In genomic region chr3:50658416-50658815, GRCh38 we compare ENCODE assay signal across 1 cellular context.
TF ChIP-seq lines count a peak whose summit lies in the region.

No MANE protein-coding gene starts in this region.

TF ChIP-seq in HepG2, 621 proteins besides CTCF, POLR2A, EP300 and RAD21:
- TF ChIP-seq ZFY (CRISPR knock-in tag; IDR thresholded peaks at IDR 0.05) (no peak), U2AF2 (IDR thresholded peaks at IDR 0.05; ENCODE audit: low read depth, low read length) (no peak), ZNF660 (CRISPR knock-in tag; IDR thresholded peaks at IDR 0.05; ENCODE audit: borderline replicate concordance, low read depth) (no peak), RBM39 (IDR thresholded peaks at IDR 0.05; ENCODE audit: low read depth, low read length, poor library complexity, severe bottlenecking) (no peak), KAT8 (CRISPR knock-in tag; IDR thresholded peaks at IDR 0.05) (no peak), SAP130 (CRISPR knock-in tag; IDR thresholded peaks at IDR 0.05; ENCODE audit: low read depth) (no peak), POLR2AphosphoS5 (IDR thresholded peaks at IDR 0.05; ENCODE audit: low read depth, low read length) (no peak), ZNF605 (CRISPR knock-in tag; IDR thresholded peaks at IDR 0.05) (no peak), RFX3 (CRISPR knock-in tag; IDR thresholded peaks at IDR 0.05) (no peak)
- TF ChIP-seq, protein P1, sequence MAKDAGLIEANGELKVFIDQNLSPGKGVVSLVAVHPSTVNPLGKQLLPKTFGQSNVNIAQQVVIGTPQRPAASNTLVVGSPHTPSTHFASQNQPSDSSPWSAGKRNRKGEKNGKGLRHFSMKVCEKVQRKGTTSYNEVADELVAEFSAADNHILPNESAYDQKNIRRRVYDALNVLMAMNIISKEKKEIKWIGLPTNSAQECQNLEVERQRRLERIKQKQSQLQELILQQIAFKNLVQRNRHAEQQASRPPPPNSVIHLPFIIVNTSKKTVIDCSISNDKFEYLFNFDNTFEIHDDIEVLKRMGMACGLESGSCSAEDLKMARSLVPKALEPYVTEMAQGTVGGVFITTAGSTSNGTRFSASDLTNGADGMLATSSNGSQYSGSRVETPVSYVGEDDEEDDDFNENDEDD (CRISPR knock-in tag; IDR thresholded peaks at IDR 0.05; ENCODE audit: borderline replicate concordance): no peak
